7 cellular contexts compared by ENCODE assay signal in genomic region chr17:13601776-13602551, GRCh38. TPM values are rescaled to one million over a fixed set of nuclear protein-coding genes. Genes with fewer than 3 reads are reported as not detected.
A peak's percentile ranks its signal among the peaks of the same experiment; 100 is the strongest.
DNase-seq lines count a peak whose midpoint lies in the region; ATAC-seq, FAIRE-seq and TF ChIP-seq lines count a peak whose summit lies in the region.

Gene HS3ST3A1 (minus strand): TSS chr17:13601929. CDS start chr17:13601129, 800 bp downstream.

- no peak for FAIRE-seq in HTR-8/SVneo (lab: Jason Lieb, UNC)
- FAIRE-seq in urothelium cell line (lab: Jason Lieb, UNC), result no peak

- peak within 1 kb of the TSS; percentile 64 for H2AFZ ChIP-seq in parathyroid adenoma

- H3K4me1 ChIP-seq in parathyroid adenoma, result no peaks in the 10 kb centered on the region

- no peaks in the 10 kb centered on the region for H3K9me3 ChIP-seq in parathyroid adenoma (ENCODE audit: control insufficient read depth, low read length)

- H3K4me3 ChIP-seq in parathyroid adenoma (ENCODE audit: low read depth, low read length), result no peak within 1 kb of the TSS

- H3K4me2 ChIP-seq in parathyroid adenoma (ENCODE audit: low read length), result peak within 1 kb of the TSS; percentile 55

- H3K36me3 ChIP-seq in parathyroid adenoma (ENCODE audit: control insufficient read depth, insufficient read depth, low read length), result no peaks in the 10 kb centered on the region

- ATAC-seq in Right ventricle myocardium superior (ENCODE audit: poor library complexity) (peak; percentile 85), GM21515 (IDR thresholded peaks at IDR 0.05; ENCODE audit: unreplicated experiment) (no peak)

- TF ChIP-seq CTCF in parathyroid adenoma (IDR thresholded peaks at IDR 0.05), result no peak

- H3K79me2 ChIP-seq in parathyroid adenoma, result no peaks in the 10 kb centered on the region

- no peak within 1 kb of the TSS for H3K27ac ChIP-seq in parathyroid adenoma

- H3K27me3 ChIP-seq in parathyroid adenoma (ENCODE audit: control insufficient read depth, insufficient read depth, low read length), result peaks cover 10% of the 10 kb centered on the region

- DNase-seq in HTR-8/SVneo (ENCODE audit: insufficient read length, low spot score) (peak; percentile 68), Right ventricle myocardium superior (peak; percentile 49), urothelium cell line (ENCODE audit: low spot score) (no peak), NCI-H187 (lab: John Stamatoyannopoulos, UW) (no peak)
- DNase-seq in activated CD8-positive, alpha-beta memory T cell treated with anti-CD3 and anti-CD28 coated beads, Interleukin-2, amount 50 U/mL, for 4 hours, result peak; percentile 15

- intact Hi-C loops in Right ventricle myocardium superior (cut with DNase I), result no loop called here

- no peak within 1 kb of the TSS for H3K9ac ChIP-seq in parathyroid adenoma

RNA-seq across cellular contexts. Expression of gene HS3ST3A1, which starts in this region (rescaled TPM):
- total RNA-seq in Right ventricle myocardium superior, result 1.3 TPM

Comparison
In these comparisons a context has a peak if more than half of its experiments do, and no peak if none do; other contexts are left out.
1. DNase-seq: peak in HTR-8/SVneo (single experiment), activated CD8-positive, alpha-beta memory T cell treated with anti-CD3 and anti-CD28 coated beads, Interleukin-2, amount 50 U/mL, for 4 hours (single experiment) and Right ventricle myocardium superior (single experiment); none in urothelium cell line (single experiment) and NCI-H187 (0 of 2).